Comparison of ENCODE assay signal across 10 cellular contexts in genomic region chr15:93028111-93028631, GRCh38.
DNase-seq lines count a peak whose midpoint lies in the region; ATAC-seq, FAIRE-seq and TF ChIP-seq lines count a peak whose summit lies in the region.
"Had no signal": no experiment of that assay in that cellular context is flagged by ENCODE, and none has a peak within 500 bp of the region (broad histone marks: within the 10 kb centered on the region; RNA-seq: fewer than 3 reads in every experiment).

No MANE protein-coding gene starts in this region.

- TF ChIP-seq CTCF in IMR-90 (conservative IDR thresholded peaks at IDR 0.05; ENCODE audit: low read depth, low read length), result no peak
- no peak for TF ChIP-seq CTCF in GM12878 (IDR thresholded peaks at IDR 0.05 in 2 of 3, conservative IDR thresholded peaks at IDR 0.05 in 1 of 3; ENCODE audit: control insufficient read depth in 2 of 3, extremely low read depth in 1 of 3, insufficient read depth in 1 of 3, low read depth in 3 of 3, low read length in 3 of 3)
- TF ChIP-seq CTCF in D721Med (IDR thresholded peaks at IDR 0.05; ENCODE audit: insufficient read depth, missing control alignments), result no peak

- peaks cover 33 to 51% of the 10 kb centered on the region in 2 donors for H3K4me1 Mint-ChIP-seq in stimulated activated naive B cell treated with anti-CD40 and anti-IgM and Interleukin-4, amounts not matched to agents 10 μg/mL and 1 μg/mL and 100 μg/mL, for 72 hours

- no peaks in the 10 kb centered on the region for H3K79me2 ChIP-seq in GM12878 (ENCODE audit: control insufficient read depth, insufficient read depth, low read length)

- no peak overlapping the region for H2BK20ac ChIP-seq in IMR-90 (ENCODE audit: low read depth, low read length)

- TF ChIP-seq EP300 in GM12878 (IDR thresholded peaks at IDR 0.05; ENCODE audit: borderline replicate concordance in 1 of 2, control insufficient read depth in 1 of 2, low read depth in 2 of 2, low read length in 2 of 2), result no peak

- in situ Hi-C loops in IMR-90 (cut with MboI; ENCODE audit: low sequenced_read_pairs), result loop anchor here (10.0 kb wide), 1 partner anchor 233 kb away; no protein-coding TSS in a partner anchor
- in situ Hi-C loops in GM12878 (cut with MboI), result loop anchor here (5.0 to 25.0 kb wide), 2 partner anchors 226 to 1284 kb away; no protein-coding TSS in a partner anchor

- no peak overlapping the region for H2BK120ac ChIP-seq in IMR-90 (ENCODE audit: low read depth, low read length)

- intact Hi-C loops in IMR-90 (cut with micrococcal nuclease) (no loop called here), GM12878 (cut with micrococcal nuclease; ENCODE audit: unreplicated experiment) (no loop called here)

- POLR2A ChIA-PET in IMR-90 (lab: Charles Lee; ENCODE audit: unreplicated experiment), result no interaction called here
- POLR2A ChIA-PET in GM12878 (lab: Charles Lee), result no interaction called here

- TF ChIP-seq RAD21 in IMR-90 (IDR thresholded peaks at IDR 0.05; ENCODE audit: low read length) (no peak), GM12878 (IDR thresholded peaks at IDR 0.05; ENCODE audit: insufficient read depth, low read depth, low read length) (no peak)

- BruUV-seq in IMR-90 (replicated peaks; lab: Mats Ljungman, UMichigan), result no TSS peak
- BruUV-seq in GM12878 (replicated peaks; lab: Mats Ljungman, UMichigan), result no TSS peak

- SMC1A ChIA-PET in GM12878 (lab: Charles Lee; ENCODE audit: uncharacterized antibody, unreplicated experiment), result interaction anchor here (0.9 to 2.3 kb wide), 3 partner anchors 11 to 231 kb away, joined by 3 to 13 read pairs (median 5); no protein-coding TSS in a partner anchor

- peaks cover 22% of the 10 kb centered on the region for H3K4me1 ChIP-seq in IMR-90 (ENCODE audit: control insufficient read depth, insufficient read depth, low read length)
- peaks cover 5% of the 10 kb centered on the region; the same call in 1 of the 2 replicates for H3K4me1 ChIP-seq in GM12878 (ENCODE audit: control insufficient read depth, insufficient read depth, low read length)

- WGBS in IMR-90 (ENCODE audit: extremely low coverage in 2 of 2, insufficient read length in 1 of 2), 2 experiments, result 40% methylated on average over 1 of the region's 13 CpGs; no CpG with 5 or more reads in 1 of the 2 experiments
- WGBS in GM12878 (ENCODE audit: insufficient coverage, insufficient replicate concordance, low lambda C conversion rate, missing lambda C conversion rate), result 83% methylated on average over 13 of the region's 13 CpGs

- H3K4ac ChIP-seq in IMR-90 (ENCODE audit: low read depth, low read length), result no peak overlapping the region; the same call in 1 of the 2 replicates

- CTCF ChIA-PET in IMR-90 (lab: Yijun Ruan, JAX), result interaction anchor here (0.6 to 3.0 kb wide), 3 partner anchors 119 to 1092 kb away, joined by 3 to 20 read pairs (median 4); no protein-coding TSS in a partner anchor
- CTCF ChIA-PET in GM12878 (lab: Yijun Ruan, JAX), result interaction anchor here (0.6 to 5.8 kb wide), 6 partner anchors 9 to 1092 kb away, joined by 3 to 54 read pairs (median 15); no protein-coding TSS in a partner anchor

- no peak overlapping the region for H2AK9ac ChIP-seq in IMR-90 (replicated peaks; ENCODE audit: low read depth, low read length, poor library complexity)

- DNase-seq in IMR-90 (no peak), GM12878 (ENCODE audit: low read depth, low spot score) (no peak), H54 (ENCODE audit: insufficient read length, low spot score) (no peak), D721Med (ENCODE audit: insufficient read length, low spot score) (no peak)
- no peak for DNase-seq in stimulated activated naive B cell treated with anti-CD40 and anti-IgM and Interleukin-4, amounts not matched to agents 10 μg/mL and 1 μg/mL and 100 μg/mL, for 72 hours
- DNase-seq: NCI-H510A had no signal

- H3K36me3 ChIP-seq in IMR-90 (ENCODE audit: control insufficient read depth, insufficient read depth, low read length) (peaks cover 33% of the 10 kb centered on the region), GM12878 (ENCODE audit: control insufficient read depth in 2 of 2, insufficient read depth in 2 of 2, low read length in 1 of 2) (peaks cover 16 to 24% of the 10 kb centered on the region in 2 experiments)

- H4K5ac ChIP-seq in IMR-90 (ENCODE audit: low read depth, low read length), result no peak overlapping the region

- dilution Hi-C loops in IMR-90 (cut with HindIII; ENCODE audit: low sequenced_read_pairs, unreplicated experiment), result no loop called here

- H4K8ac ChIP-seq in IMR-90 (ENCODE audit: low read depth in 2 of 2, low read length in 2 of 2), result 0 out of 4 replicates have a peak overlapping the region, but pooled peaks of 1 of the 2 experiments have one; percentile 22

- no peak overlapping the region for H3K4me3 Mint-ChIP-seq in stimulated activated naive B cell treated with anti-CD40 and anti-IgM and Interleukin-4, amounts not matched to agents 10 μg/mL and 1 μg/mL and 100 μg/mL, for 72 hours

- no peak overlapping the region for H3K14ac ChIP-seq in IMR-90 (replicated peaks; ENCODE audit: low read depth, low read length)

- H3K36me3 Mint-ChIP-seq in stimulated activated naive B cell treated with anti-CD40 and anti-IgM and Interleukin-4, amounts not matched to agents 10 μg/mL and 1 μg/mL and 100 μg/mL, for 72 hours, result peaks cover 29 to 45% of the 10 kb centered on the region in 2 donors

- H3K18ac ChIP-seq in IMR-90 (ENCODE audit: low read depth, low read length), result no peak overlapping the region

- no peak overlapping the region for H2BK5ac ChIP-seq in IMR-90 (ENCODE audit: low read depth, low read length, poor library complexity, severe bottlenecking)

- RAD21 ChIA-PET in GM12878 (lab: Charles Lee; ENCODE audit: unreplicated experiment), result interaction anchor here (3.6 to 3.7 kb wide), 2 partner anchors 230 to 1092 kb away, joined by 29 to 40 read pairs; no protein-coding TSS in a partner anchor

- H3K23ac ChIP-seq in IMR-90 (ENCODE audit: low read depth, low read length), result no peak overlapping the region

- H2AK5ac ChIP-seq in IMR-90 (ENCODE audit: low read depth, low read length), result no peak overlapping the region

- H4K20me1 ChIP-seq in IMR-90 (ENCODE audit: insufficient read depth, low read length), result peaks cover 38% of the 10 kb centered on the region
- peaks cover 4% of the 10 kb centered on the region for H4K20me1 ChIP-seq in GM12878 (ENCODE audit: control insufficient read depth, insufficient read depth)

- H3K9me3 Mint-ChIP-seq in stimulated activated naive B cell treated with anti-CD40 and anti-IgM and Interleukin-4, amounts not matched to agents 10 μg/mL and 1 μg/mL and 100 μg/mL, for 72 hours, result no peaks in the 10 kb centered on the region

- H3K79me1 ChIP-seq in IMR-90 (ENCODE audit: low read depth in 1 of 2, low read length in 2 of 2), result peaks cover 17 to 32% of the 10 kb centered on the region in 2 experiments

- H3K9me1 ChIP-seq in IMR-90 (ENCODE audit: insufficient read depth, low read length), result peaks cover 9% of the 10 kb centered on the region; the same call in 1 of the 2 replicates

- H3K4me3 ChIP-seq in IMR-90 (ENCODE audit: insufficient read depth, low read depth, low read length) (no peak overlapping the region), GM12878 (no peak overlapping the region)

- H3K27me3 Mint-ChIP-seq in stimulated activated naive B cell treated with anti-CD40 and anti-IgM and Interleukin-4, amounts not matched to agents 10 μg/mL and 1 μg/mL and 100 μg/mL, for 72 hours, result no peaks in the 10 kb centered on the region

- no peak for TF ChIP-seq POLR2A in IMR-90 (IDR thresholded peaks at IDR 0.05; ENCODE audit: low read depth, low read length)
- TF ChIP-seq POLR2A in GM12878 (IDR thresholded peaks at IDR 0.05; ENCODE audit: low read depth, low read length), result peak; percentile 45
- no peak for TF ChIP-seq POLR2A in H54 (IDR thresholded peaks at IDR 0.05; ENCODE audit: low read depth, low read length)

- H3K9ac ChIP-seq in IMR-90 (ENCODE audit: low read depth, low read length) (no peak overlapping the region), GM12878 (ENCODE audit: control insufficient read depth, insufficient read depth, low read length) (no peak overlapping the region)

- H3K27ac ChIP-seq in IMR-90 (ENCODE audit: insufficient read depth, low read length) (peak overlapping the region; percentile 64; the same call in 1 of the 2 replicates), GM12878 (ENCODE audit: control insufficient read depth, insufficient read depth) (no peak overlapping the region), layer of hippocampus (ENCODE audit: low read depth, low read length) (peak overlapping the region; percentile 58)

- H3K4me2 ChIP-seq in IMR-90 (ENCODE audit: low read depth, low read length), result no peak overlapping the region; the same call in 1 of the 2 replicates
- H3K4me2 ChIP-seq in GM12878 (ENCODE audit: control insufficient read depth, insufficient read depth), result no peak overlapping the region

- H2BK15ac ChIP-seq in IMR-90 (ENCODE audit: low read depth, low read length), result no peak overlapping the region

- ATAC-seq in IMR-90 (ENCODE audit: low read depth), result no peak
- no peak for ATAC-seq in GM12878
- ATAC-seq in stimulated activated naive B cell treated with anti-CD40 and anti-IgM and Interleukin-4, amounts not matched to agents 10 μg/mL and 1 μg/mL and 100 μg/mL, for 72 hours (replicated peaks), result no peak
- ATAC-seq in GM21526 (IDR thresholded peaks at IDR 0.05; ENCODE audit: low FRiP score, unreplicated experiment), result no peak
- no peak for ATAC-seq in HG03095 (IDR thresholded peaks at IDR 0.05; ENCODE audit: unreplicated experiment)

- H3K27me3 ChIP-seq in IMR-90 (ENCODE audit: control insufficient read depth, insufficient read depth, low read length) (no peaks in the 10 kb centered on the region), GM12878 (replicated peaks in 1 of 2; ENCODE audit: control insufficient read depth in 2 of 2, insufficient read depth in 2 of 2, low read length in 1 of 2) (no peaks in the 10 kb centered on the region), layer of hippocampus (ENCODE audit: control insufficient read depth, insufficient read depth, low read length) (no peaks in the 10 kb centered on the region)

- H4K91ac ChIP-seq in IMR-90 (ENCODE audit: insufficient read depth, low read depth, low read length), result no peak overlapping the region

- H3K9me3 ChIP-seq in IMR-90 (ENCODE audit: control insufficient read depth, insufficient read depth, low read length) (no peaks in the 10 kb centered on the region), GM12878 (replicated peaks; ENCODE audit: control insufficient read depth, insufficient read depth, low read length) (no peaks in the 10 kb centered on the region)

- no peak overlapping the region for H3K56ac ChIP-seq in IMR-90 (ENCODE audit: extremely low read depth, insufficient read depth, low read length)

- peak overlapping the region; percentile 83 for H3K27ac Mint-ChIP-seq in stimulated activated naive B cell treated with anti-CD40 and anti-IgM and Interleukin-4, amounts not matched to agents 10 μg/mL and 1 μg/mL and 100 μg/mL, for 72 hours

- FAIRE-seq in GM12878 (lab: Jason Lieb, UNC), result no peak
- no peak for FAIRE-seq in H54 (lab: Jason Lieb, UNC)
- no peak for FAIRE-seq in D721Med (lab: Jason Lieb, UNC)
- FAIRE-seq: GM18507 had no signal

- H2AFZ ChIP-seq in IMR-90 (replicated peaks; ENCODE audit: low read length, poor library complexity), result no peak overlapping the region
- H2AFZ ChIP-seq in GM12878 (ENCODE audit: control insufficient read depth, low read depth, low read length), result no peak overlapping the region

TF ChIP-seq in IMR-90, 13 proteins besides CTCF, POLR2A, EP300 and RAD21 (continues in another document):
- no peak for TF ChIP-seq FOS (IDR thresholded peaks at IDR 0.05; ENCODE audit: low read depth, low read length)
